Comparison of ENCODE assay signal across 18 cellular contexts in genomic region chr6:163580311-163581030, GRCh38.
DNase-seq lines count a peak whose midpoint lies in the region; ATAC-seq, FAIRE-seq and TF ChIP-seq lines count a peak whose summit lies in the region.
"Had no signal": no experiment of that assay in that cellular context is flagged by ENCODE, and none has a peak within 500 bp of the region (broad histone marks: within the 10 kb centered on the region; RNA-seq: fewer than 3 reads in every experiment).

No MANE protein-coding gene starts in this region.

- H3K23ac ChIP-seq in H9 (ENCODE audit: insufficient read length, low read depth, low read length) = no peak overlapping the region

- H3K27me3 ChIP-seq in HepG2 (ENCODE audit: control insufficient read depth in 1 of 2, insufficient read depth in 2 of 2, low read length in 2 of 2) = no peaks in the 10 kb centered on the region
- H3K27me3 ChIP-seq in right lobe of liver = no peaks in the 10 kb centered on the region
- H3K27me3 ChIP-seq in K562 (ENCODE audit: control insufficient read depth in 2 of 2, insufficient read depth in 2 of 2, low read length in 2 of 2) = no peaks in the 10 kb centered on the region
- H3K27me3 ChIP-seq in H9 (ENCODE audit: insufficient read depth, low read length) = no peaks in the 10 kb centered on the region

- no peaks in the 10 kb centered on the region for H3K36me3 ChIP-seq in HepG2 (replicated peaks in 1 of 2; ENCODE audit: control insufficient read depth in 1 of 2, insufficient read depth in 2 of 2, low read length in 2 of 2)
- no peaks in the 10 kb centered on the region for H3K36me3 ChIP-seq in right lobe of liver
- peaks cover 7% of the 10 kb centered on the region; the same call in 2 of the 3 replicates for H3K36me3 ChIP-seq in K562 (ENCODE audit: control insufficient read depth, insufficient read depth, low read length)
- H3K36me3 ChIP-seq: HAP-1 had no signal

- intact Hi-C loops in HepG2 (cut with micrococcal nuclease; ENCODE audit: unreplicated experiment) = loop anchor here (5.0 kb wide), 1 partner anchor 377 kb away; no protein-coding TSS in a partner anchor
- intact Hi-C loops in right lobe of liver (cut with DNase I) = no loop called here
- intact Hi-C loops in K562 (cut with micrococcal nuclease) = loop anchor here (10.0 kb wide), 1 partner anchor 374 kb away; no protein-coding TSS in a partner anchor

- POLR2A ChIA-PET in HepG2 (lab: Yijun Ruan, JAX) (no interaction called here), K562 (lab: Yijun Ruan, JAX) (interaction anchor here (0.6 to 1.2 kb wide), 2 partner anchors 141 to 164 kb away, joined by 3 to 4 read pairs; no protein-coding TSS in a partner anchor)

- H3K36me3 Mint-ChIP-seq in mesothelial cell of epicardium (no peaks in the 10 kb centered on the region), H9 (ENCODE audit: insufficient read depth in 1 of 3, low read depth in 3 of 3) (no peaks in the 10 kb centered on the region)

- no peaks in the 10 kb centered on the region for H3K23me2 ChIP-seq in H9 (ENCODE audit: insufficient read length, low read depth, low read length, poor library complexity, severe bottlenecking)

- H3K56ac ChIP-seq in H9 (ENCODE audit: insufficient read length, low read depth, low read length) = no peak overlapping the region

- H3K4me3 ChIP-seq in HepG2 (replicated peaks in 1 of 3; ENCODE audit: insufficient read depth in 1 of 3, low read depth in 2 of 3, low read length in 3 of 3) = no peak overlapping the region
- H3K4me3 ChIP-seq in right lobe of liver = no peak overlapping the region
- no peak overlapping the region for H3K4me3 ChIP-seq in K562
- H3K4me3 ChIP-seq: HAP-1 had no signal

- no peak overlapping the region for H2AK5ac ChIP-seq in H9 (ENCODE audit: insufficient read length, low read length)

- no peak for TF ChIP-seq CTCF in HepG2 (CRISPR knock-in tag; IDR thresholded peaks at IDR 0.05)
- TF ChIP-seq CTCF in right lobe of liver (IDR thresholded peaks at IDR 0.05) = no peak
- TF ChIP-seq CTCF in K562 (IDR thresholded peaks at IDR 0.05 in 2 of 3, conservative IDR thresholded peaks at IDR 0.05 in 1 of 3; ENCODE audit: insufficient read depth in 2 of 3, low read depth in 1 of 3, low read length in 3 of 3) = no peak
- TF ChIP-seq CTCF in mesothelial cell of epicardium (IDR thresholded peaks at IDR 0.05; ENCODE audit: unreplicated experiment) = no peak
- TF ChIP-seq CTCF in H9 (conservative IDR thresholded peaks at IDR 0.05) = no peak; the same call in 2 of the 3 replicates

- no peaks in the 10 kb centered on the region for H3K9me3 ChIP-seq in HepG2 (ENCODE audit: low read length)
- no peaks in the 10 kb centered on the region for H3K9me3 ChIP-seq in right lobe of liver
- no peaks in the 10 kb centered on the region for H3K9me3 ChIP-seq in K562 (replicated peaks; ENCODE audit: control insufficient read depth, insufficient read depth, low read depth, low read length)
- no peaks in the 10 kb centered on the region for H3K9me3 ChIP-seq in H9 (ENCODE audit: control insufficient read depth, low read depth, low read length)
- H3K9me3 ChIP-seq: HAP-1 had no signal

- no peak overlapping the region for H3K27ac Mint-ChIP-seq in mesothelial cell of epicardium
- H3K27ac Mint-ChIP-seq in H9 = peak overlapping the region in 1 of 3 experiments; percentile 16; a peak in 2 of 7 replicates

- CTCF ChIA-PET in HepG2 (lab: Yijun Ruan, JAX; ENCODE audit: low intra/inter-chr PET ratio, low total read pairs) = no interaction called here
- CTCF ChIA-PET in K562 (lab: Yijun Ruan, JAX; ENCODE audit: low intra/inter-chr PET ratio) = no interaction called here

- no peak overlapping the region for H2BK120ac ChIP-seq in H9 (ENCODE audit: low read depth, low read length, poor library complexity, severe bottlenecking)

- H2BK20ac ChIP-seq in H9 (ENCODE audit: low read depth, low read length, poor library complexity, severe bottlenecking) = no peak overlapping the region

- no peak overlapping the region for H4K91ac ChIP-seq in H9 (ENCODE audit: insufficient read length, low read depth, low read length)

- H3T11ph ChIP-seq in H9 (ENCODE audit: low read length) = no peak overlapping the region

- H3K9ac ChIP-seq in HepG2 (ENCODE audit: insufficient read depth, low read depth, low read length) (no peak overlapping the region), K562 (ENCODE audit: insufficient read depth in 1 of 2, low read depth in 2 of 2, low read length in 2 of 2) (no peak overlapping the region; a peak in 1 of 4 replicates), H9 (ENCODE audit: extremely low read depth, insufficient read length, low read length) (no peak overlapping the region)

- ATAC-seq in HepG2 = no peak
- ATAC-seq in right lobe of liver = no peak
- no peak for ATAC-seq in K562
- ATAC-seq: SK-N-SH treated with all-trans-retinoic acid at 6 μM for 48 hours had no signal

- no peak overlapping the region for H3K18ac ChIP-seq in H9 (ENCODE audit: insufficient read length, low read depth, low read length)

- H3K4me1 Mint-ChIP-seq in mesothelial cell of epicardium (peaks cover 3% of the 10 kb centered on the region), H9 (peaks cover 35 to 41% of the 10 kb centered on the region in 2 experiments)

- no peak overlapping the region for H2BK5ac ChIP-seq in H9 (ENCODE audit: insufficient read length, low read length)

- 89% methylated on average over 8 of the region's 8 CpGs for WGBS in HepG2 (ENCODE audit: low lambda C conversion rate)
- 69% methylated on average over 8 of the region's 8 CpGs for WGBS in right lobe of liver (ENCODE audit: insufficient coverage, low coverage, low lambda C conversion rate, missing lambda C conversion rate)
- WGBS in K562 (ENCODE audit: insufficient coverage, low coverage, missing lambda C conversion rate) = 76% methylated on average over 8 of the region's 8 CpGs
- WGBS in H9 (ENCODE audit: extremely low coverage, insufficient read length, low lambda C conversion rate) = no CpG with 5 or more reads among the region's 8 CpGs

- H4K8ac ChIP-seq in H9 (replicated peaks; ENCODE audit: insufficient read length, low read depth, low read length) = no peak overlapping the region

- no peak overlapping the region for H4K5ac ChIP-seq in H9 (ENCODE audit: insufficient read length, low read depth, low read length)

- TF ChIP-seq RAD21 in HepG2 (CRISPR knock-in tag; IDR thresholded peaks at IDR 0.05) (no peak), K562 (CRISPR knock-in tag; conservative IDR thresholded peaks at IDR 0.05 in 1 of 2, IDR thresholded peaks at IDR 0.05 in 1 of 2) (no peak)

- no peak overlapping the region for H2BK15ac ChIP-seq in H9 (ENCODE audit: low read depth, low read length)

- H3K4me2 ChIP-seq in HepG2 (ENCODE audit: low read depth, low read length) (no peak overlapping the region), K562 (ENCODE audit: insufficient read depth, low read length) (no peak overlapping the region), H9 (ENCODE audit: insufficient read depth, insufficient read length, low read length) (no peak overlapping the region)

- no peaks in the 10 kb centered on the region for H3K27me3 Mint-ChIP-seq in mesothelial cell of epicardium (ENCODE audit: low read depth)
- no peaks in the 10 kb centered on the region for H3K27me3 Mint-ChIP-seq in H9 (ENCODE audit: low read depth)

- no peak overlapping the region for H3K14ac ChIP-seq in H9 (ENCODE audit: insufficient read depth, low read length)

- H3K79me1 ChIP-seq in H9 (ENCODE audit: insufficient read depth, low read depth, low read length, poor library complexity, severe bottlenecking) = no peaks in the 10 kb centered on the region

- no peak for TF ChIP-seq EP300 in HepG2 (IDR thresholded peaks at IDR 0.05; ENCODE audit: low read depth in 2 of 2, low read length in 2 of 2)
- TF ChIP-seq EP300 in HepG2 (CRISPR knock-in tag; IDR thresholded peaks at IDR 0.05; ENCODE audit: borderline replicate concordance) = no peak
- TF ChIP-seq EP300 in K562 (IDR thresholded peaks at IDR 0.05; ENCODE audit: low read length) = no peak

- no peak overlapping the region for H3K4me3 Mint-ChIP-seq in mesothelial cell of epicardium
- no peak overlapping the region for H3K4me3 Mint-ChIP-seq in H9

- H3K27ac ChIP-seq in HepG2 (ENCODE audit: extremely low read length, insufficient read depth, low read length) = no peak overlapping the region
- H3K27ac ChIP-seq in right lobe of liver = no peak overlapping the region
- H3K27ac ChIP-seq in K562 (ENCODE audit: extremely low read depth, low read depth, low read length) = no peak overlapping the region
- no peak overlapping the region for H3K27ac ChIP-seq in H9 (ENCODE audit: insufficient read length, low read depth, low read length)

- H2BK12ac ChIP-seq in H9 (ENCODE audit: insufficient read length, low read depth, low read length) = no peak overlapping the region

- peaks cover 6% of the 10 kb centered on the region for H3K4me1 ChIP-seq in HepG2 (ENCODE audit: insufficient read depth, low read length)
- peaks cover 0 to 16% (median 4%) of the 10 kb centered on the region in 4 donors for H3K4me1 ChIP-seq in right lobe of liver
- H3K4me1 ChIP-seq in K562 (replicated peaks in 1 of 2; ENCODE audit: control insufficient read depth in 2 of 2, insufficient read depth in 2 of 2, low read length in 2 of 2) = peaks cover 8 to 34% of the 10 kb centered on the region in 2 experiments
- H3K4me1 ChIP-seq in H9 (ENCODE audit: insufficient read depth, low read length) = no peaks in the 10 kb centered on the region; the same call in 1 of the 2 replicates
- H3K4me1 ChIP-seq: HAP-1 had no signal

- H3K9me1 ChIP-seq in K562 (ENCODE audit: control insufficient read depth, insufficient read depth, low read length) = no peaks in the 10 kb centered on the region

- no peak overlapping the region for H3K4ac ChIP-seq in H9 (ENCODE audit: low read depth, low read length)

- H4K20me1 ChIP-seq in HepG2 (ENCODE audit: insufficient read depth, low read length) (no peaks in the 10 kb centered on the region), K562 (replicated peaks; ENCODE audit: control insufficient read depth, insufficient read depth, low read length) (no peaks in the 10 kb centered on the region), H9 (ENCODE audit: control insufficient read depth, insufficient read depth, insufficient read length) (no peaks in the 10 kb centered on the region)

- H3K9me3 Mint-ChIP-seq in mesothelial cell of epicardium (peaks cover 4% of the 10 kb centered on the region), H9 (no peaks in the 10 kb centered on the region)

- H3K79me2 ChIP-seq in HepG2 (ENCODE audit: insufficient read depth, low read length) = no peaks in the 10 kb centered on the region
- H3K79me2 ChIP-seq in K562 (ENCODE audit: control insufficient read depth, insufficient read depth, low read length) = no peaks in the 10 kb centered on the region
- H3K79me2 ChIP-seq in H9 (ENCODE audit: insufficient read depth, low read length) = no peaks in the 10 kb centered on the region

- TF ChIP-seq POLR2A in HepG2 (IDR thresholded peaks at IDR 0.05; ENCODE audit: insufficient read depth in 1 of 2, low read depth in 2 of 2, low read length in 2 of 2) (no peak), right lobe of liver (IDR thresholded peaks at IDR 0.05) (no peak), K562 (conservative IDR thresholded peaks at IDR 0.05) (no peak)

- H2AFZ ChIP-seq in HepG2 (ENCODE audit: low read length) (no peak overlapping the region), K562 (ENCODE audit: low read depth, low read length) (no peak overlapping the region), H9 (ENCODE audit: low read length) (no peak overlapping the region)

- FAIRE-seq in HepG2 (lab: Jason Lieb, UNC) = peak; percentile 36
- no peak for FAIRE-seq in K562 (lab: Jason Lieb, UNC)
- FAIRE-seq: G401.6, HTR-8/SVneo had no signal

- DNase-seq in HepG2 (ENCODE audit: low spot score) (no peak), right lobe of liver (no peak), K562 (ENCODE audit: extremely low read depth in 1 of 4, low spot score in 3 of 4) (no peak), pons (ENCODE audit: low spot score) (peak; percentile 72), DMS153 treated with DMSO at 0.1 percent for 48 hours (lab: John Stamatoyannopoulos, UW; ENCODE audit: unreplicated experiment) (no peak), mesothelial cell of epicardium (ENCODE audit: low spot score in 2 of 2, unreplicated experiment in 2 of 2) (no peak), H9 (no peak)
- DNase-seq: DMS 273 treated with DMSO at 0.1 percent for 48 hours, NCI-H1694 treated with DMSO at 0.1 percent for 48 hours, NCI-H2107, NCI-H510A, NCI-H774, OCI-M1, SIG-M5 had no signal

- no TSS peak for BruUV-seq in HepG2 (replicated peaks; lab: Mats Ljungman, UMichigan)
- BruUV-seq in K562 (replicated peaks; lab: Mats Ljungman, UMichigan) = no TSS peak

- in situ Hi-C loops in HepG2 (cut with HindIII; ENCODE audit: extremely low pct_ligation_motif_present, low pct_unique_long_range_greater_than_20kb) (no loop called here), K562 (cut with MboI) (no loop called here)

Comparison
In these comparisons a context has a peak if more than half of its experiments do, and no peak if none do; other contexts are left out.
1. intact Hi-C loops: an anchor here in HepG2 (5.0 kb wide) and K562 (10.0 kb wide); none called in right lobe of liver.
2. Of the 241 proteins assayed by ChIP-seq in both HepG2 and K562: peak only in HepG2: POLR2G; only in K562: ADNP, ATF4, CEBPB and CEBPG; in both: none; in neither: 234; mixed calls (peak in some experiments, not most) for 2.